Comparison of ENCODE assay signal across 1 cellular context in genomic region chr16:29653436-29653835, GRCh38.
TF ChIP-seq lines count a peak whose summit lies in the region.

No MANE protein-coding gene starts in this region.

TF ChIP-seq in GM12878, 131 proteins besides CTCF, POLR2A, EP300 and RAD21 (continued from another document):
- no peak for TF ChIP-seq IRF3 (IDR thresholded peaks at IDR 0.05)
- TF ChIP-seq PAX5 (IDR thresholded peaks at IDR 0.05; ENCODE audit: borderline replicate concordance, low read depth, low read length), result no peak
- TF ChIP-seq PKNOX1 (IDR thresholded peaks at IDR 0.05), result peak; percentile 88
- TF ChIP-seq CBFB (IDR thresholded peaks at IDR 0.05; ENCODE audit: low read depth), result no peak
- TF ChIP-seq ZNF24 (IDR thresholded peaks at IDR 0.05), result no peak
- no peak for TF ChIP-seq GABPA (IDR thresholded peaks at IDR 0.05; ENCODE audit: low read depth)
- TF ChIP-seq E2F4 (IDR thresholded peaks at IDR 0.05; ENCODE audit: low read depth, low read length), result no peak
- no peak for TF ChIP-seq SMARCA5 (IDR thresholded peaks at IDR 0.05)
- no peak for TF ChIP-seq CHD1 (IDR thresholded peaks at IDR 0.05; ENCODE audit: low read depth, low read length)
- TF ChIP-seq ATF2 (IDR thresholded peaks at IDR 0.05; ENCODE audit: low read length), result no peak
- TF ChIP-seq CREM (IDR thresholded peaks at IDR 0.05; ENCODE audit: low read depth), result 0 out of 2 replicates have a peak, but pooled peaks have one; percentile 24
- 0 out of 2 replicates have a peak, but pooled peaks have one; percentile 35 for TF ChIP-seq ZNF384 (IDR thresholded peaks at IDR 0.05; ENCODE audit: borderline replicate concordance, low read depth, low read length)
- TF ChIP-seq ELK1 (IDR thresholded peaks at IDR 0.05; ENCODE audit: low read depth, low read length), result no peak
- no peak for TF ChIP-seq YY1 (IDR thresholded peaks at IDR 0.05; ENCODE audit: low read depth, low read length)
- peak; percentile 84 to 86 for TF ChIP-seq BHLHE40 (IDR thresholded peaks at IDR 0.05; ENCODE audit: borderline replicate concordance in 1 of 2, low read depth in 2 of 2, low read length in 1 of 2)
- TF ChIP-seq ZNF217 (IDR thresholded peaks at IDR 0.05), result no peak
- TF ChIP-seq NR2C1 (IDR thresholded peaks at IDR 0.05), result no peak
- TF ChIP-seq NRF1 (conservative IDR thresholded peaks at IDR 0.05; ENCODE audit: low read depth, low read length), result no peak
- TF ChIP-seq CHD2 (IDR thresholded peaks at IDR 0.05; ENCODE audit: borderline replicate concordance, low read depth, low read length), result no peak
- TF ChIP-seq SKIL (IDR thresholded peaks at IDR 0.05; ENCODE audit: low read depth, poor library complexity, severe bottlenecking), result peak; percentile 70
- TF ChIP-seq SREBF1 (IDR thresholded peaks at IDR 0.05; ENCODE audit: low read length), result no peak; the same call in 1 of the 2 replicates
- TF ChIP-seq NFYA (IDR thresholded peaks at IDR 0.05; ENCODE audit: borderline replicate concordance, low read depth, low read length), result no peak
- no peak for TF ChIP-seq HSF1 (IDR thresholded peaks at IDR 0.05; ENCODE audit: low read depth, low read length)
- TF ChIP-seq REST (IDR thresholded peaks at IDR 0.05; ENCODE audit: low read depth, low read length), result no peak
- no peak for TF ChIP-seq ESRRA (IDR thresholded peaks at IDR 0.05; ENCODE audit: low read length)
- no peak for TF ChIP-seq POLR2AphosphoS5 (IDR thresholded peaks at IDR 0.05; ENCODE audit: low read length)
- TF ChIP-seq SIX5 (IDR thresholded peaks at IDR 0.05; ENCODE audit: low read depth, low read length, severe bottlenecking), result no peak
- no peak for TF ChIP-seq IRF5 (IDR thresholded peaks at IDR 0.05; ENCODE audit: borderline replicate concordance)
- peak; percentile 57 for TF ChIP-seq EED (IDR thresholded peaks at IDR 0.05; ENCODE audit: low read depth)
- no peak for TF ChIP-seq BMI1 (IDR thresholded peaks at IDR 0.05; ENCODE audit: borderline replicate concordance)
- peak; percentile 40 for TF ChIP-seq RELA (IDR thresholded peaks at IDR 0.05; ENCODE audit: borderline replicate concordance, partially characterized antibody)
- TF ChIP-seq TCF7 (IDR thresholded peaks at IDR 0.05; ENCODE audit: borderline replicate concordance), result no peak
- no peak for TF ChIP-seq ZNF592 (IDR thresholded peaks at IDR 0.05)
- no peak for TF ChIP-seq ZNF207 (IDR thresholded peaks at IDR 0.05; ENCODE audit: borderline replicate concordance)
- no peak for TF ChIP-seq RFX5 (IDR thresholded peaks at IDR 0.05; ENCODE audit: low read depth, low read length)
- no peak for TF ChIP-seq KAT2A (conservative IDR thresholded peaks at IDR 0.05; ENCODE audit: control insufficient read depth, low read depth, low read length)
- no peak for TF ChIP-seq BCLAF1 (IDR thresholded peaks at IDR 0.05)
